11 cellular contexts compared by ENCODE assay signal in the genomic region with DNA sequence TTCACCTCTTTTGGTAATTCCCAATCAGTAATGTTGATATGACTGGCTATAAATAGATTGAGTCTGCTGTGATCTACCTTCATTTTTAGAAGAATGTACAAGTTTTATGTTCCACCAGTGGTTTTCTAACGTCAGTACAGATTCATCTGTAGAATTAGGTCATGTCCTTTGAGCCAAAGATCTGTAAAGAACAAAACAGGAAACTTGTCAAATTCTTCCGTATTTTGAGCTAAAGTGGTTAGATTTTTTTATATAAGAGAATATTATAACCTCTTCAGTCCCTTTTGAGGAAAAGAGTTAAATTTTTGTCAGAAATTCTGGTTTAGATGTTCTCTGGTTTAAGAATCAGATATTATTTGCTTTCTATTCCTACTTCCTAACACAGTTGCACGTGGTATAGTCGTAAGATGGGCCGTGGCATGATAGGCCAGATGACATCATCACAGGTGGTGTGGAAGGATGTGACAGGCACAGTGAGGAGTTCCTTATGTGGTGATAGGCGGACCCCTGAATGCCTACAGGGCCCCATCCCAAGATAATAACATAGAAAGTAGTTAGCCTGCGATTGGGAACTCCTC.
DNase-seq lines count a peak whose midpoint lies in the region; ATAC-seq lines count a peak whose summit lies in the region.
"Had no signal": no experiment of that assay in that cellular context is flagged by ENCODE, and none has a peak within 500 bp of the region (broad histone marks: within the 10 kb centered on the region; RNA-seq: fewer than 3 reads in every experiment).

No MANE protein-coding gene starts in this region.

- peaks cover 10% of the 10 kb centered on the region for H3K36me3 ChIP-seq in effector memory CD4-positive, alpha-beta T cell (ENCODE audit: control insufficient read depth, insufficient read depth, low read length)
- H3K36me3 ChIP-seq: uterus had no signal

- no peaks in the 10 kb centered on the region for H3K27me3 Mint-ChIP-seq in activated T-cell treated with anti-CD3 and anti-CD28 coated beads, Interleukin-2, amount 50 U/mL, for 24 hours

- no peaks in the 10 kb centered on the region for H3K9me3 ChIP-seq in effector memory CD4-positive, alpha-beta T cell (ENCODE audit: control insufficient read depth, low read length)
- H3K9me3 ChIP-seq: uterus had no signal

- H3K4me3 ChIP-seq in effector memory CD4-positive, alpha-beta T cell (ENCODE audit: insufficient read depth, low read depth, low read length, poor library complexity, severe bottlenecking) = no peak overlapping the region
- H3K4me3 ChIP-seq: uterus had no signal

- H3K9me3 Mint-ChIP-seq in activated T-cell treated with anti-CD3 and anti-CD28 coated beads, Interleukin-2, amount 50 U/mL, for 24 hours = peaks cover 3% of the 10 kb centered on the region

- no peak for ATAC-seq in GM18907 (IDR thresholded peaks at IDR 0.05; ENCODE audit: unreplicated experiment)
- no peak for ATAC-seq in GM19324 (IDR thresholded peaks at IDR 0.05; ENCODE audit: low FRiP score, unreplicated experiment)

- H3K4me1 ChIP-seq in effector memory CD4-positive, alpha-beta T cell (ENCODE audit: control insufficient read depth, insufficient read depth, low read length, poor library complexity, severe bottlenecking) = peaks cover 20% of the 10 kb centered on the region
- H3K4me1 ChIP-seq: uterus had no signal

- H3K4me1 Mint-ChIP-seq in activated T-cell treated with anti-CD3 and anti-CD28 coated beads, Interleukin-2, amount 50 U/mL, for 24 hours (ENCODE audit: low read depth) = peaks cover 75% of the 10 kb centered on the region

- peaks cover 90% of the 10 kb centered on the region for H3K36me3 Mint-ChIP-seq in activated T-cell treated with anti-CD3 and anti-CD28 coated beads, Interleukin-2, amount 50 U/mL, for 24 hours (ENCODE audit: low read depth)

- H3K27ac Mint-ChIP-seq in activated T-cell treated with anti-CD3 and anti-CD28 coated beads, Interleukin-2, amount 50 U/mL, for 24 hours = peak overlapping the region; percentile 94

- peak overlapping the region; percentile 37 for H3K4me3 Mint-ChIP-seq in activated T-cell treated with anti-CD3 and anti-CD28 coated beads, Interleukin-2, amount 50 U/mL, for 24 hours

- H3K27me3 ChIP-seq in effector memory CD4-positive, alpha-beta T cell (replicated peaks; ENCODE audit: control insufficient read depth, insufficient read depth, low read length, poor library complexity, severe bottlenecking) = no peaks in the 10 kb centered on the region
- H3K27me3 ChIP-seq: uterus had no signal

- intact Hi-C loops in posterior cingulate gyrus (cut with DNase I) = no loop called here

- DNase-seq in T-helper 1 cell (peak in 4 of 5 donors; percentile 33 to 76 (median 44)), AG08395 (ENCODE audit: low spot score) (no peak), posterior cingulate gyrus (no peak)
- DNase-seq in activated T-cell treated with anti-CD3 and anti-CD28 coated beads, Interleukin-2, amount 50 U/mL, for 24 hours = peak; percentile 55
- DNase-seq in effector memory CD4-positive, alpha-beta T cell = peak; percentile 38 to 57 (median 56)
- peak; percentile 10 to 30 for DNase-seq in stimulated activated CD8-positive, alpha-beta memory T cell treated with anti-CD3 and anti-CD28 coated beads, Interleukin-15, amount 100 ng/mL, for 4 hours (ENCODE audit: low read depth in 2 of 2)
- DNase-seq: DMS153, RPMI8226, uterus had no signal

- H3K27ac ChIP-seq in effector memory CD4-positive, alpha-beta T cell (ENCODE audit: insufficient read depth, low read length, poor library complexity, severe bottlenecking) = peak overlapping the region; percentile 78
- H3K27ac ChIP-seq: uterus had no signal

Comparison
In these comparisons a context has a peak if more than half of its experiments do, and no peak if none do; other contexts are left out.
1. DNase-seq: peak in T-helper 1 cell (4 of 5), activated T-cell treated with anti-CD3 and anti-CD28 coated beads, Interleukin-2, amount 50 U/mL, for 24 hours (single experiment), effector memory CD4-positive, alpha-beta T cell (3 of 3) and stimulated activated CD8-positive, alpha-beta memory T cell treated with anti-CD3 and anti-CD28 coated beads, Interleukin-15, amount 100 ng/mL, for 4 hours (2 of 2); none in AG08395 (single experiment) and posterior cingulate gyrus (0 of 10).